5 cellular contexts compared by ENCODE assay signal in genomic region chr16:70040582-70040981, GRCh38.
A peak's percentile ranks its signal among the peaks of the same experiment; 100 is the strongest.
DNase-seq lines count a peak whose midpoint lies in the region; ATAC-seq and TF ChIP-seq lines count a peak whose summit lies in the region.
"Not testable (repeated sequence)": the region's sequence is repeated elsewhere in the genome, so short reads cannot be mapped to it uniquely, and the experiment has no call there.

No MANE protein-coding gene starts in this region.

- H3K4me2 ChIP-seq in OCI-LY7 (ENCODE audit: low read length) = not testable (repeated sequence)

- POLR2A ChIA-PET in OCI-LY7 (lab: Charles Lee) = not testable (repeated sequence)

- H3K9me3 ChIP-seq in OCI-LY7 (ENCODE audit: low read length); colonic mucosa; esophagus squamous epithelium; mucosa of descending colon; thoracic aorta: not testable (repeated sequence)

- H3K9ac ChIP-seq in colonic mucosa (ENCODE audit: low read depth in 2 of 2, low read length in 2 of 2) = not testable (repeated sequence)

- not testable (repeated sequence) for TF ChIP-seq CTCF in OCI-LY7 (conservative IDR thresholded peaks at IDR 0.05; ENCODE audit: low read length); colonic mucosa (IDR thresholded peaks at IDR 0.05); esophagus squamous epithelium (IDR thresholded peaks at IDR 0.05); mucosa of descending colon (IDR thresholded peaks at IDR 0.05); thoracic aorta (IDR thresholded peaks at IDR 0.05)

- not testable (repeated sequence) for H3K36me3 ChIP-seq in OCI-LY7 (ENCODE audit: insufficient read depth, low read length); colonic mucosa; mucosa of descending colon (ENCODE audit: low read depth)
- H3K36me3 ChIP-seq in esophagus squamous epithelium (peaks cover 0 to 50% (median 4%) of the 10 kb centered on the region in 3 donors), thoracic aorta (peaks cover 16% of the 10 kb centered on the region)

- intact Hi-C loops in OCI-LY7 (cut with micrococcal nuclease; ENCODE audit: unreplicated experiment); colonic mucosa (cut with DNase I); esophagus squamous epithelium (cut with DNase I); mucosa of descending colon (cut with DNase I, micrococcal nuclease): not testable (repeated sequence)

- H3K9me2 ChIP-seq in OCI-LY7 (ENCODE audit: insufficient read depth, low read length) = not testable (repeated sequence)

- not testable (repeated sequence) for H3K79me2 ChIP-seq in OCI-LY7 (ENCODE audit: insufficient read depth, low read depth, low read length)

- not testable (repeated sequence) for TF ChIP-seq POLR2A in esophagus squamous epithelium (IDR thresholded peaks at IDR 0.05)

- not testable (repeated sequence) for H4K20me1 ChIP-seq in OCI-LY7 (ENCODE audit: insufficient read depth, low read length)

- DNase-seq in OCI-LY7 (ENCODE audit: low spot score); colonic mucosa; esophagus squamous epithelium (lab: John Stamatoyannopoulos, UW); mucosa of descending colon; thoracic aorta (ENCODE audit: low spot score): not testable (repeated sequence)

- H2AFZ ChIP-seq in OCI-LY7 (ENCODE audit: low read length) = not testable (repeated sequence)

- CTCF ChIA-PET in OCI-LY7 (lab: Charles Lee; ENCODE audit: unreplicated experiment) = not testable (repeated sequence)

- peak; percentile 94 for ATAC-seq in mucosa of descending colon
- not testable (repeated sequence) for ATAC-seq in thoracic aorta (ENCODE audit: insufficient number of reproducible peaks, low FRiP score, low read depth)

- H3K4me1 ChIP-seq in OCI-LY7 (ENCODE audit: insufficient read depth, low read length, poor library complexity, severe bottlenecking); colonic mucosa; mucosa of descending colon (ENCODE audit: low read depth): not testable (repeated sequence)
- H3K4me1 ChIP-seq in esophagus squamous epithelium (peaks cover 0 to 13% (median 0%) of the 10 kb centered on the region in 3 donors), thoracic aorta (ENCODE audit: control insufficient read depth in 1 of 2, low read depth in 2 of 2) (peaks cover 8 to 13% of the 10 kb centered on the region in 2 donors)

- 79 to 88% methylated on average over 4 of the region's 4 CpGs for WGBS in esophagus squamous epithelium, 2 donors

- H3K27ac ChIP-seq in OCI-LY7 (ENCODE audit: low read depth, low read length, poor library complexity, severe bottlenecking) = not testable (repeated sequence)
- H3K27ac ChIP-seq in colonic mucosa = peak overlapping the region; percentile 44
- peak overlapping the region in 3 of 4 donors; percentile 45 to 63 (median 58) for H3K27ac ChIP-seq in esophagus squamous epithelium
- H3K27ac ChIP-seq in thoracic aorta = peak overlapping the region; percentile 38 to 57

- TSS peak; percentile 32 for BruUV-seq in OCI-LY7 (replicated peaks; lab: Mats Ljungman, UMichigan)

- not testable (repeated sequence) for H3K27me3 ChIP-seq in colonic mucosa; esophagus squamous epithelium; thoracic aorta (replicated peaks; ENCODE audit: insufficient read depth)

- H3K4me3 ChIP-seq in OCI-LY7 (ENCODE audit: low read depth, low read length, poor library complexity, severe bottlenecking); colonic mucosa; esophagus squamous epithelium; mucosa of descending colon; thoracic aorta: not testable (repeated sequence)
